ENCODE assay signal across 1 cellular context in the genomic region with DNA sequence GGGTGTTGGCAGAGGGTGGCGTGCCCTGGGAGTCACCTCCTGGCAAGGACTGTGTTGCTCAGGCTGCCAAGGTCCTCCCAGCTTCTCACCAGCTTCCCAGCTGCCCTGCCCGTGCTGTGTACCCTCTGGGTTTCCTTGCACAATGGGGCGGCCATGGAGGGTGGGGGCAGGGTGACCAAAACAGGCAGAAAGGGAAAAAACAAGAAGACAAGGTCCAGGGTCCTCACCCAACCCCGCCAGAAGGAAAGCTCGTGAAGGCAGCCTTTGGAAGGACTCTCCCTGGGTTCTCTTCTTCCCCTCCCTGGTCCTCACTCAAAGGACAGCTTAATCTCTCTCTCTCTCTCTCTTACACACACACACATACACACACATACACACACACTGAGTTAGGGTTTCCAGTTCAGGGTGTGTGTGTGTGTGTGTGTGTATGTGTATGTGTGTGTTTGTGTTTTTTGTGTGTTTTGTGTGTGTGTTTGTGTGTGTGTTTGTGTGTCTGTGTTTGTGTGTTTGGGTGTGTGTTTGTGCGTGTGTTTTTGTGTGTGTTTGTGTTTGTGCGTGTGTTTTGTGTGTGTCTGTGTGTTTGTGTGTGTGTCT.
TF ChIP-seq lines count a peak whose summit lies in the region.

No MANE protein-coding gene starts in this region.

TF ChIP-seq in H1, 55 proteins besides CTCF, POLR2A, EP300 and RAD21 (continued from another document):
- TF ChIP-seq SIX5 (IDR thresholded peaks at IDR 0.05; ENCODE audit: low read depth, low read length), result no peak
- no peak for TF ChIP-seq POU5F1 (IDR thresholded peaks at IDR 0.05; ENCODE audit: low read depth, low read length)
- TF ChIP-seq CTBP2 (IDR thresholded peaks at IDR 0.05; ENCODE audit: borderline replicate concordance, insufficient read depth, insufficient read length, low read length), result no peak
- TF ChIP-seq, protein P1, sequence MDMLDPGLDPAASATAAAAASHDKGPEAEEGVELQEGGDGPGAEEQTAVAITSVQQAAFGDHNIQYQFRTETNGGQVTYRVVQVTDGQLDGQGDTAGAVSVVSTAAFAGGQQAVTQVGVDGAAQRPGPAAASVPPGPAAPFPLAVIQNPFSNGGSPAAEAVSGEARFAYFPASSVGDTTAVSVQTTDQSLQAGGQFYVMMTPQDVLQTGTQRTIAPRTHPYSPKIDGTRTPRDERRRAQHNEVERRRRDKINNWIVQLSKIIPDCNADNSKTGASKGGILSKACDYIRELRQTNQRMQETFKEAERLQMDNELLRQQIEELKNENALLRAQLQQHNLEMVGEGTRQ (IDR thresholded peaks at IDR 0.05; ENCODE audit: low read length), result no peak
- TF ChIP-seq KDM1A (IDR thresholded peaks at IDR 0.05; ENCODE audit: borderline replicate concordance, low read length), result no peak
- TF ChIP-seq, protein P2, sequence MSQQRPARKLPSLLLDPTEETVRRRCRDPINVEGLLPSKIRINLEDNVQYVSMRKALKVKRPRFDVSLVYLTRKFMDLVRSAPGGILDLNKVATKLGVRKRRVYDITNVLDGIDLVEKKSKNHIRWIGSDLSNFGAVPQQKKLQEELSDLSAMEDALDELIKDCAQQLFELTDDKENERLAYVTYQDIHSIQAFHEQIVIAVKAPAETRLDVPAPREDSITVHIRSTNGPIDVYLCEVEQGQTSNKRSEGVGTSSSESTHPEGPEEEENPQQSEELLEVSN (IDR thresholded peaks at IDR 0.05), result no peak
- TF ChIP-seq CEBPB (IDR thresholded peaks at IDR 0.05; ENCODE audit: low read depth, low read length), result no peak
- TF ChIP-seq CHD1 (IDR thresholded peaks at IDR 0.05; ENCODE audit: low read depth, low read length), result no peak
